ENCODE assay signal across 9 cellular contexts in genomic region chr17:75077072-75077489, GRCh38. TPM values are rescaled to one million over a fixed set of nuclear protein-coding genes. Genes with fewer than 3 reads are reported as not detected.
A peak's percentile ranks its signal among the peaks of the same experiment; 100 is the strongest.
DNase-seq lines count a peak whose midpoint lies in the region; ATAC-seq and TF ChIP-seq lines count a peak whose summit lies in the region.
"Had no signal": no experiment of that assay in that cellular context is flagged by ENCODE, and none has a peak within 500 bp of the region (broad histone marks: within the 10 kb centered on the region; RNA-seq: fewer than 3 reads in every experiment).

No MANE protein-coding gene starts in this region.

- H3K9me3 ChIP-seq in spleen = no peaks in the 10 kb centered on the region

- H3K4me1 Mint-ChIP-seq in activated CD4-positive, alpha-beta memory T cell treated with anti-CD3 and anti-CD28 coated beads for 36 hours (ENCODE audit: low read depth) = peaks cover 25% of the 10 kb centered on the region

- POLR2A ChIA-PET in activated CD4-positive, alpha-beta memory T cell treated with anti-CD3 and anti-CD28 coated beads for 36 hours (lab: Charles Lee) = no interaction called here

- TF ChIP-seq CTCF in spleen (IDR thresholded peaks at IDR 0.05 in 8 of 11, conservative IDR thresholded peaks at IDR 0.05 in 3 of 11) = no peak

- H3K4me3 Mint-ChIP-seq in activated CD4-positive, alpha-beta memory T cell treated with anti-CD3 and anti-CD28 coated beads for 36 hours = peak overlapping the region; percentile 59

- peak overlapping the region; percentile 13 for H3K27ac Mint-ChIP-seq in activated CD4-positive, alpha-beta memory T cell treated with anti-CD3 and anti-CD28 coated beads for 36 hours

- H3K27ac ChIP-seq in spleen = peak overlapping the region in 7 of 8 donors; percentile 70 to 83 (median 72)

- no peaks in the 10 kb centered on the region for H3K36me3 Mint-ChIP-seq in activated CD4-positive, alpha-beta memory T cell treated with anti-CD3 and anti-CD28 coated beads for 36 hours

- H3K27me3 ChIP-seq in spleen (replicated peaks in 1 of 7) = no peaks in the 10 kb centered on the region

- peak overlapping the region; percentile 14 to 68 (median 39) for H3K4me3 ChIP-seq in spleen

- H3K9me3 Mint-ChIP-seq in activated CD4-positive, alpha-beta memory T cell treated with anti-CD3 and anti-CD28 coated beads for 36 hours = no peaks in the 10 kb centered on the region

- intact Hi-C loops in activated CD4-positive, alpha-beta memory T cell treated with anti-CD3 and anti-CD28 coated beads for 36 hours (cut with micrococcal nuclease) = loop anchor here (5.0 kb wide), 1 partner anchor 35 kb away; no protein-coding TSS in a partner anchor
- intact Hi-C loops in spleen (cut with DNase I; ENCODE audit: low total_unique reads) = no loop called here

- WGBS in spleen, 5 donors = 33 to 80% (median 46%) methylated on average over 3 to 30 of the region's 30 CpGs

- no peaks in the 10 kb centered on the region for H3K27me3 Mint-ChIP-seq in activated CD4-positive, alpha-beta memory T cell treated with anti-CD3 and anti-CD28 coated beads for 36 hours

- CTCF ChIA-PET in activated CD4-positive, alpha-beta memory T cell treated with anti-CD3 and anti-CD28 coated beads for 36 hours (lab: Charles Lee) = interaction anchor here (1.4 to 2.1 kb wide), 2 partner anchors 11 to 37 kb away, joined by 3 to 7 read pairs; partner anchors contain the start of gene SLC16A5

- peak; percentile 18 for ATAC-seq in GM19397 (IDR thresholded peaks at IDR 0.05; ENCODE audit: unreplicated experiment)
- ATAC-seq in GM19351 (IDR thresholded peaks at IDR 0.05; ENCODE audit: unreplicated experiment) = no peak
- ATAC-seq in GM19455 (IDR thresholded peaks at IDR 0.05; ENCODE audit: unreplicated experiment) = no peak

- DNase-seq in activated CD4-positive, alpha-beta memory T cell treated with anti-CD3 and anti-CD28 coated beads for 36 hours = no peak
- peak; percentile 45 for DNase-seq in iPS-NIHi11 (ENCODE audit: low spot score)
- no peak for DNase-seq in spleen
- DNase-seq in NCI-H2196 (lab: John Stamatoyannopoulos, UW; ENCODE audit: unreplicated experiment) = no peak
- DNase-seq in OCI-M2 (lab: John Stamatoyannopoulos, UW; ENCODE audit: unreplicated experiment) = no peak
- DNase-seq: NCI-H1105 had no signal

- TF ChIP-seq POLR2A in spleen (IDR thresholded peaks at IDR 0.05) = no peak

- H3K4me1 ChIP-seq in spleen = peaks cover 27 to 77% (median 43%) of the 10 kb centered on the region in 6 donors

- no peaks in the 10 kb centered on the region for H3K36me3 ChIP-seq in spleen

RNA-seq across cellular contexts. Expression of gene SLC16A5, which starts 10.7 kb away (rescaled TPM):
- 1 to 10 TPM; 6.7 to 7.7 TPM for total RNA-seq in activated CD4-positive, alpha-beta memory T cell treated with anti-CD3 and anti-CD28 coated beads for 36 hours
- 10 to 100 TPM in 6 of 7 donors, 1 to 10 TPM in 1; 9.3 to 31.0 (median 14.9) TPM for total RNA-seq in spleen
- 1 to 10 TPM; 3.1 to 6.4 (median 4.7) TPM for polyA plus RNA-seq in spleen

RNA-seq across cellular contexts. Expression of gene KCTD2, which starts 30.1 kb away (rescaled TPM):
- total RNA-seq in activated CD4-positive, alpha-beta memory T cell treated with anti-CD3 and anti-CD28 coated beads for 36 hours = 10 to 100 TPM; 20.6 to 23.3 TPM
- total RNA-seq in spleen = 10 to 100 TPM; 23.0 to 28.4 (median 25.5) TPM
- polyA plus RNA-seq in spleen = 10 to 100 TPM; 11.0 to 27.2 (median 11.9) TPM

RNA-seq across cellular contexts. Expression of gene ATP5PD, which starts 30.3 kb away (rescaled TPM):
- total RNA-seq in activated CD4-positive, alpha-beta memory T cell treated with anti-CD3 and anti-CD28 coated beads for 36 hours = 100 to 1,000 TPM; 249 to 261 TPM
- total RNA-seq in spleen = 100 to 1,000 TPM; 124 to 164 (median 137) TPM
- polyA plus RNA-seq in spleen = 100 to 1,000 TPM; 257 to 312 (median 270) TPM

RNA-seq across cellular contexts. Expression of gene ARMC7, which starts 32.7 kb away (rescaled TPM):
- total RNA-seq in activated CD4-positive, alpha-beta memory T cell treated with anti-CD3 and anti-CD28 coated beads for 36 hours = 1 to 10 TPM; 6.5 to 8.2 TPM
- total RNA-seq in spleen = 10 to 100 TPM; 10.5 to 19.2 (median 14.7) TPM
- 10 to 100 TPM in 2 of 3 donors, 1 to 10 TPM in 1; 7.8 to 12.4 (median 10.0) TPM for polyA plus RNA-seq in spleen

RNA-seq across cellular contexts. Expression of gene NT5C, which starts 54.5 kb away (rescaled TPM):
- total RNA-seq in activated CD4-positive, alpha-beta memory T cell treated with anti-CD3 and anti-CD28 coated beads for 36 hours = 10 to 100 TPM; 65.2 to 70.8 TPM
- 10 to 100 TPM; 48.2 to 77.9 (median 54.6) TPM for total RNA-seq in spleen
- polyA plus RNA-seq in spleen = 100 to 1,000 TPM; 105 to 145 (median 139) TPM
